In the genomic region with DNA sequence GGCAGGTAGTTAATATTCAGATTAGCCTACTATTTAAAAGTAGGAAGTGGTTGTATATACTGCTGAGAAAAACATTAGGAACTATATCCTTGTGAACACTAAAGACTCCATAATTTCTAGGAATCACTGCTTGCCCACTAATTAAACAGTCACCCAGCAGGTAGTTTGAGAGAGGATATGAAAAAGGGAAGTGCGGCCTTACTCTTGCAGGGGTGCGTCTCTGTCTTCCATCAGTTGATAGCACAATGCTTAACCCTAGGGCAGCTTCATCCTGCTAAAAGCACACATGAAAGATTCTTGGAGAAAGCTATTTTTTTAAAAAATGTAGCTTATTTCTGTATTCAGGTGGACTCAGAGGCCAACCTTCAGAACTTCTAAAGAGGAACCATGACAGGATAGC, we compare ENCODE assay signal across 17 cellular contexts. TPM values are rescaled to one million over a fixed set of nuclear protein-coding genes. Genes with fewer than 3 reads are reported as not detected.
DNase-seq lines count a peak whose midpoint lies in the region; ATAC-seq and TF ChIP-seq lines count a peak whose summit lies in the region.
"Had no signal": no experiment of that assay in that cellular context is flagged by ENCODE, and none has a peak within 500 bp of the region (broad histone marks: within the 10 kb centered on the region; RNA-seq: fewer than 3 reads in every experiment).

No MANE protein-coding gene starts in this region.

- CTCF ChIA-PET in OCI-LY7 (lab: Charles Lee; ENCODE audit: unreplicated experiment): no interaction called here
- CTCF ChIA-PET in activated CD8-positive, alpha-beta T cell treated with anti-CD3 and anti-CD28 coated beads for 36 hours (lab: Charles Lee): interaction anchor here (1.1 to 1.9 kb wide), 2 partner anchors 16 to 17 kb away, joined by 4 to 10 read pairs; no protein-coding TSS in a partner anchor

- H3K27ac ChIP-seq in OCI-LY7 (ENCODE audit: low read depth, low read length, poor library complexity, severe bottlenecking): no peak overlapping the region
- H3K27ac ChIP-seq: psoas muscle, tibial nerve had no signal

- intact Hi-C loops in OCI-LY7 (cut with micrococcal nuclease; ENCODE audit: unreplicated experiment): no loop called here
- intact Hi-C loops in activated CD8-positive, alpha-beta T cell treated with anti-CD3 and anti-CD28 coated beads for 36 hours (cut with micrococcal nuclease): no loop called here

- TF ChIP-seq CTCF in OCI-LY7 (conservative IDR thresholded peaks at IDR 0.05; ENCODE audit: low read length) (no peak), BE2C (IDR thresholded peaks at IDR 0.05; ENCODE audit: low read depth, low read length) (no peak), GM13977 (IDR thresholded peaks at IDR 0.05; ENCODE audit: extremely low read depth, insufficient read depth, missing control alignments) (no peak)
- no peak for TF ChIP-seq CTCF in activated CD8-positive, alpha-beta T cell treated with anti-CD3 and anti-CD28 coated beads for 36 hours (IDR thresholded peaks at IDR 0.05)

- DNase-seq in OCI-LY7 (ENCODE audit: low spot score): peak; percentile 28
- no peak for DNase-seq in pons (ENCODE audit: low spot score)
- DNase-seq in activated CD8-positive, alpha-beta T cell treated with anti-CD3 and anti-CD28 coated beads for 36 hours: no peak
- no peak for DNase-seq in BE2C
- no peak for DNase-seq in GM13977 (ENCODE audit: low spot score)
- DNase-seq: activated naive CD4-positive, alpha-beta T cell treated with anti-CD3 and anti-CD28 coated beads for 36 hours; DMS53; left ventricle myocardium superior; naive thymus-derived CD4-positive, alpha-beta T cell; psoas muscle; stimulated activated CD8-positive, alpha-beta memory T cell treated with anti-CD3 and anti-CD28 coated beads, Interleukin-4, amount 100 ng/mL, for 48 hours had no signal

- H4K20me1 ChIP-seq in OCI-LY7 (ENCODE audit: insufficient read depth, low read length): no peaks in the 10 kb centered on the region

- no peak overlapping the region for H3K27ac Mint-ChIP-seq in activated CD8-positive, alpha-beta T cell treated with anti-CD3 and anti-CD28 coated beads for 36 hours
- H3K27ac Mint-ChIP-seq: activated naive CD4-positive, alpha-beta T cell treated with anti-CD3 and anti-CD28 coated beads for 36 hours; brain; naive thymus-derived CD4-positive, alpha-beta T cell had no signal

- in situ Hi-C loops in GM13977 (cut with MboI; ENCODE audit: low pct_unique_long_range_greater_than_20kb, low sequenced_read_pairs, unreplicated experiment): no loop called here

- H3K4me2 ChIP-seq in OCI-LY7 (ENCODE audit: low read length): no peak overlapping the region

- H3K4me1 Mint-ChIP-seq in activated CD8-positive, alpha-beta T cell treated with anti-CD3 and anti-CD28 coated beads for 36 hours (ENCODE audit: low read depth): peaks cover 6% of the 10 kb centered on the region
- H3K4me1 Mint-ChIP-seq: brain had no signal

- POLR2A ChIA-PET in OCI-LY7 (lab: Charles Lee): interaction anchor here (0.5 to 0.6 kb wide), 2 partner anchors 357 to 711 kb away, joined by 3 read pairs; no protein-coding TSS in a partner anchor
- POLR2A ChIA-PET in activated CD8-positive, alpha-beta T cell treated with anti-CD3 and anti-CD28 coated beads for 36 hours (lab: Charles Lee): no interaction called here

- H3K9me3 ChIP-seq in OCI-LY7 (ENCODE audit: low read length) (no peaks in the 10 kb centered on the region), BE2C (no peaks in the 10 kb centered on the region)
- H3K9me3 ChIP-seq: psoas muscle had no signal

- H3K79me2 ChIP-seq in OCI-LY7 (ENCODE audit: insufficient read depth, low read depth, low read length): no peaks in the 10 kb centered on the region

- peaks cover 11% of the 10 kb centered on the region for H3K9me3 Mint-ChIP-seq in activated CD8-positive, alpha-beta T cell treated with anti-CD3 and anti-CD28 coated beads for 36 hours

- H3K36me3 Mint-ChIP-seq in activated CD8-positive, alpha-beta T cell treated with anti-CD3 and anti-CD28 coated beads for 36 hours (ENCODE audit: low read depth): no peaks in the 10 kb centered on the region
- H3K36me3 Mint-ChIP-seq: brain had no signal

- peaks cover 4% of the 10 kb centered on the region for H3K4me1 ChIP-seq in OCI-LY7 (ENCODE audit: insufficient read depth, low read length, poor library complexity, severe bottlenecking)
- H3K4me1 ChIP-seq in BE2C: no peaks in the 10 kb centered on the region
- H3K4me1 ChIP-seq: psoas muscle, tibial nerve had no signal

- no peaks in the 10 kb centered on the region for H3K27me3 ChIP-seq in BE2C
- H3K27me3 ChIP-seq: tibial nerve had no signal

- H3K27me3 Mint-ChIP-seq in activated CD8-positive, alpha-beta T cell treated with anti-CD3 and anti-CD28 coated beads for 36 hours: peaks cover 23% of the 10 kb centered on the region

- no peaks in the 10 kb centered on the region for H3K9me2 ChIP-seq in OCI-LY7 (ENCODE audit: insufficient read depth, low read length)

- ATAC-seq in GM18498 (IDR thresholded peaks at IDR 0.05; ENCODE audit: unreplicated experiment) (peak; percentile 67), GM21423 (IDR thresholded peaks at IDR 0.05; ENCODE audit: unreplicated experiment) (peak; percentile 86), HG03108 (IDR thresholded peaks at IDR 0.05; ENCODE audit: unreplicated experiment) (peak; percentile 63)
- ATAC-seq in activated CD8-positive, alpha-beta T cell treated with anti-CD3 and anti-CD28 coated beads for 36 hours: no peak
- ATAC-seq: left ventricle myocardium superior; naive thymus-derived CD4-positive, alpha-beta T cell; psoas muscle; SK-N-SH treated with all-trans-retinoic acid at 6 μM for 48 hours had no signal

- BruUV-seq in OCI-LY7 (replicated peaks; lab: Mats Ljungman, UMichigan): no TSS peak

- H3K36me3 ChIP-seq in OCI-LY7 (ENCODE audit: insufficient read depth, low read length) (no peaks in the 10 kb centered on the region), BE2C (no peaks in the 10 kb centered on the region)
- H3K36me3 ChIP-seq: tibial nerve had no signal

- no peak overlapping the region for H2AFZ ChIP-seq in OCI-LY7 (ENCODE audit: low read length)

- H3K4me3 ChIP-seq in OCI-LY7 (ENCODE audit: low read depth, low read length, poor library complexity, severe bottlenecking): no peak overlapping the region
- H3K4me3 ChIP-seq in BE2C (ENCODE audit: low read depth, low read length): no peak overlapping the region
- H3K4me3 ChIP-seq: psoas muscle, tibial nerve had no signal

- H3K4me3 Mint-ChIP-seq in activated CD8-positive, alpha-beta T cell treated with anti-CD3 and anti-CD28 coated beads for 36 hours: no peak overlapping the region
- H3K4me3 Mint-ChIP-seq: activated naive CD4-positive, alpha-beta T cell treated with anti-CD3 and anti-CD28 coated beads for 36 hours; brain; naive thymus-derived CD4-positive, alpha-beta T cell had no signal

RNA-seq across cellular contexts. Expression of gene ATP5MC3, which starts 53.1 kb away (rescaled TPM):
- total RNA-seq in OCI-LY7 (2014; rRNA removed; shearing (Covaris generic)): 149 and 161 TPM in 2 replicates
- 300 and 371 TPM in 2 replicates for total RNA-seq in OCI-LY7 (2022)
- total RNA-seq in activated CD8-positive, alpha-beta T cell treated with anti-CD3 and anti-CD28 coated beads for 36 hours: 100 to 1,000 TPM; 399 to 401 TPM
- 180 TPM for polyA plus RNA-seq in BE2C (2012; ENCODE audit: insufficient read depth, insufficient read length, low read depth)
